Comparison of ENCODE assay signal across 24 cellular contexts in genomic region chr3:65717676-65718346, GRCh38.
"Had no signal": no experiment of that assay in that cellular context is flagged by ENCODE, and none has a peak within 500 bp of the region (broad histone marks: within the 10 kb centered on the region; RNA-seq: fewer than 3 reads in every experiment).

No MANE protein-coding gene starts in this region.

- ATAC-seq: Panc1, PC-3, SK-N-SH treated with all-trans-retinoic acid at 6 μM for 48 hours, T-helper 17 cell had no signal

- H3K9me3 ChIP-seq: MG63 had no signal

- H3K36me3 ChIP-seq: MG63 had no signal

- H3K4me3 Mint-ChIP-seq: T-helper 17 cell had no signal

- DNase-seq: Karpas-422, KG1, MG63, NCI-H1092, NCI-H1105 treated with DMSO at 0.1 percent for 48 hours, NCI-H1417 treated with DMSO at 0.1 percent for 48 hours, NCI-H146, NCI-H187, NCI-H2029, NCI-H2081 treated with DMSO at 0.1 percent for 48 hours, NCI-H2171, NCI-H226, NCI-H446, NCI-H510A, NCI-H524 treated with DMSO at 0.1 percent for 48 hours, NCI-H69, NCI-H774, PC-3, SHP77, T-helper 1 cell, T-helper 17 cell had no signal

- H3K27ac ChIP-seq: RWPE1 had no signal

- H3K27me3 ChIP-seq: MG63 had no signal

- H3K27me3 Mint-ChIP-seq: T-helper 17 cell had no signal

- H3K4me1 Mint-ChIP-seq: T-helper 17 cell had no signal

- H3K27ac Mint-ChIP-seq: T-helper 17 cell had no signal

- H3K4me3 ChIP-seq: MG63 had no signal
